Comparison of ENCODE assay signal across 12 cellular contexts in the genomic region with DNA sequence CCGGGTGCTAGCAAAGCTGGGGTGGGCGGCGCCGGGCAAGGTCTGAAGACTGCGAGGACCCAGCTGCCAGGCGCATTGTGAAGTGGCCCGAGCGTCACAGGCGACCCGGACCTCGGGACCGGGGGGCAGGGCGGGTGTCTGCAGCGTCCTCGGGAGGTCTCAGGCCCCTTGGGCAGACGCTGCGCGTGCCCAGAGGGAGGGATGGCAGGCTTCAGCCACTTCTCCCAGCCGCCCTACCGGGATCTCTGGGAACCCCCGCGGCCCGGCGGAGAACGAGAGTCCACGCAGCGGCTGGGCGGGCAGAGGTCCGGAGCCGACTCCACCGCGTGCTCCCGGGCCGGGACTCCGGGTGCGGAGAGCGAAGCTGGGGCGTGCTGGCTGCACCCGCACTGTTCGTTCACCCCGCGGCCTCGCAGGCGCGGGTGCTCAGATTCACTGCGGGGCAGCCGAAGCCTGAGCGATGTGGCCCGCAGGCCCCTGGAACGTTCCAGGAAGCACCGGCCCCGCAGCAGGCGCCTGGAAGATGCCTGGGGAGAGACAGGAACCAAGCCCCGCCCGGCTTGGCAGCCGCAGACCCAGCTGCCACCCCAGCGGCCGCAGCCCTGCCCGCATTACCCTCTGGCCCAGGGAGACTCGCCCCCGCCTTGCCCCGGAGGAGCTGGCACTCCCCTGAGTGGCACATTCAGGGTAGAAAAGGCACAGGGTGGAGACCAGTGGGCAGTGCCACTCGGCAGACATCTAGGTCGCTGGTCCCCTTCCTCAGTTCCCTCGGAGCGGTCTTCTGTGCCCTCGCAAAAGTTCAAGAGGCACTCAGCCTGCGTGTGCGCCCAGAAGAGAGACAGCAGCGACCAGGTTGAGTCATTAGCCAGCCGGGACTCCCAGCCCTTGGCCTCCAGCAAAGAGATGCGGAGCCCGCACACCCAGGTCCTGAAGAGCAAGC. TPM values are rescaled to one million over a fixed set of nuclear protein-coding genes. Genes with fewer than 3 reads are reported as not detected.
A peak's percentile ranks its signal among the peaks of the same experiment; 100 is the strongest.
DNase-seq lines count a peak whose midpoint lies in the region; ATAC-seq and TF ChIP-seq lines count a peak whose summit lies in the region.
"Had no signal": no experiment of that assay in that cellular context is flagged by ENCODE, and none has a peak within 500 bp of the region (broad histone marks: within the 10 kb centered on the region; RNA-seq: fewer than 3 reads in every experiment).

A gene (plus strand): TSS at position 141 of the 940 bp plus-strand sequence. CDS start 61 bp downstream, at position 202.

- TF ChIP-seq CTCF in body of pancreas (IDR thresholded peaks at IDR 0.05) (no peak), testis (IDR thresholded peaks at IDR 0.05) (no peak)

- H3K27ac ChIP-seq in body of pancreas (no peak within 1 kb of the TSS), testis (no peak within 1 kb of the TSS)
- H3K27ac ChIP-seq: Peyer's patch had no signal

- 31 to 60% methylated on average over 22 to 73 of the region's 73 CpGs for WGBS in body of pancreas, 2 donors
- 37 to 41% methylated on average over 13 to 60 of the region's 73 CpGs for WGBS in testis, 2 donors

- no peaks in the 10 kb centered on the region for H3K36me3 ChIP-seq in body of pancreas (replicated peaks in 1 of 2; ENCODE audit: insufficient read depth in 1 of 2, low read depth in 2 of 2)
- no peaks in the 10 kb centered on the region for H3K36me3 ChIP-seq in testis (ENCODE audit: low read depth, missing control alignments)
- H3K36me3 ChIP-seq: BE2C, Peyer's patch had no signal

- H3K27me3 ChIP-seq in body of pancreas, result peaks cover 0 to 5% of the 10 kb centered on the region in 2 donors
- no peaks in the 10 kb centered on the region for H3K27me3 ChIP-seq in testis

- H3K4me3 ChIP-seq in body of pancreas (no peak within 1 kb of the TSS), testis (peak within 1 kb of the TSS; percentile 19 to 43)

- ATAC-seq in body of pancreas (peak; percentile 47), GM19463 (IDR thresholded peaks at IDR 0.05; ENCODE audit: unreplicated experiment) (no peak)
- ATAC-seq: activated CD8-positive, alpha-beta T cell treated with anti-CD3 and anti-CD28 coated beads, Interleukin-2, amount 10 ng/mL, durations not matched to agents 7 days and 5 days had no signal

- H3K4me1 ChIP-seq in body of pancreas (peaks cover 6% of the 10 kb centered on the region), testis (no peaks in the 10 kb centered on the region)
- H3K4me1 ChIP-seq: BE2C, Peyer's patch had no signal

- H3K9me3 ChIP-seq in body of pancreas (no peaks in the 10 kb centered on the region), testis (no peaks in the 10 kb centered on the region)
- H3K9me3 ChIP-seq: BE2C, Peyer's patch had no signal

- no peak for TF ChIP-seq POLR2A in body of pancreas (IDR thresholded peaks at IDR 0.05)
- no peak for TF ChIP-seq POLR2A in testis (IDR thresholded peaks at IDR 0.05)

- intact Hi-C loops in body of pancreas (cut with DNase I), result no loop called here
- intact Hi-C loops in testis (cut with DNase I; ENCODE audit: low total_unique reads), result no loop called here

- DNase-seq in NCI-H2227 (lab: John Stamatoyannopoulos, UW; ENCODE audit: unreplicated experiment), result peak; percentile 63
- no peak for DNase-seq in NCI-H2227 treated with DMSO at 0.1 percent for 48 hours (lab: John Stamatoyannopoulos, UW)
- peak in 3 of 4 donors; percentile 16 to 36 (median 21) for DNase-seq in body of pancreas
- DNase-seq in kidney glomerular epithelial cell (lab: John Stamatoyannopoulos, UW), result peak; percentile 10
- DNase-seq in testis, result no peak
- DNase-seq in NCI-H748 (lab: John Stamatoyannopoulos, UW; ENCODE audit: unreplicated experiment), result no peak
- DNase-seq in NCI-H82 (lab: John Stamatoyannopoulos, UW), result no peak
- DNase-seq: activated CD8-positive, alpha-beta T cell treated with anti-CD3 and anti-CD28 coated beads, Interleukin-2, amount 10 ng/mL, durations not matched to agents 7 days and 5 days; BE2C; Peyer's patch had no signal

RNA-seq across cellular contexts. Expression of the gene that starts here (rescaled TPM):
- not detected for total RNA-seq in body of pancreas
- total RNA-seq in testis, result 10 to 100 TPM; 17.2 to 29.8 TPM
- polyA plus RNA-seq in testis (ENCODE audit: insufficient read depth, low read depth, low replicate concordance), result 64.8 TPM
- total RNA-seq: activated CD8-positive, alpha-beta T cell treated with anti-CD3 and anti-CD28 coated beads, Interleukin-2, amount 10 ng/mL, durations not matched to agents 7 days and 5 days; lung microvascular endothelial cell; Peyer's patch had no signal

Comparison
In these comparisons a context has a peak if more than half of its experiments do, and no peak if none do; other contexts are left out.
1. RNA of the gene that starts here (total RNA-seq): 17.2 to 29.8 TPM in testis; not detected in body of pancreas; every median in the first group is over 10 times any median in the second.
2. DNase-seq: peak in NCI-H2227 (single experiment) and kidney glomerular epithelial cell (single experiment); none in NCI-H2227 treated with DMSO at 0.1 percent for 48 hours (single experiment), testis (single experiment), NCI-H748 (single experiment) and NCI-H82 (single experiment).
3. Peak in DNase-seq and ATAC-seq in body of pancreas; RNA of the gene not detected or under 1 TPM.
4. H3K4me3 ChIP-seq: peak in testis (2 of 2); none in body of pancreas (0 of 2).